20 cellular contexts compared by ENCODE assay signal in genomic region chr7:101088858-101089529, GRCh38. TPM values are rescaled to one million over a fixed set of nuclear protein-coding genes. Genes with fewer than 3 reads are reported as not detected.
DNase-seq lines count a peak whose midpoint lies in the region; ATAC-seq, FAIRE-seq and TF ChIP-seq lines count a peak whose summit lies in the region.
"Had no signal": no experiment of that assay in that cellular context is flagged by ENCODE, and none has a peak within 500 bp of the region (broad histone marks: within the 10 kb centered on the region; RNA-seq: fewer than 3 reads in every experiment).

No MANE protein-coding gene starts in this region.

- no peak overlapping the region for H3K4me2 ChIP-seq in HepG2 (ENCODE audit: low read depth, low read length)

- no peaks in the 10 kb centered on the region for H4K20me1 ChIP-seq in HepG2 (ENCODE audit: insufficient read depth, low read length)

- H3K4me1 Mint-ChIP-seq in activated T-helper 2 cell treated with anti-CD3 and anti-CD28 coated beads, Interferon-gamma antibody, Interleukin-2, Interleukin-4, amounts not matched to agents 10 μg/mL and 5 μg/mL and 100 μg/mL, durations not matched to agents 14 hours and 24 hours and 36 hours (ENCODE audit: low read depth) = peaks cover 23% of the 10 kb centered on the region
- peaks cover 31 to 42% of the 10 kb centered on the region in 2 donors for H3K4me1 Mint-ChIP-seq in effector memory CD8-positive, alpha-beta T cell (ENCODE audit: low read depth in 2 of 2)

- TF ChIP-seq POLR2A in HepG2 (IDR thresholded peaks at IDR 0.05; ENCODE audit: insufficient read depth in 1 of 2, low read depth in 2 of 2, low read length in 2 of 2) (no peak), right lobe of liver (IDR thresholded peaks at IDR 0.05) (no peak)

- no peak overlapping the region for H3K27ac Mint-ChIP-seq in activated T-helper 2 cell treated with anti-CD3 and anti-CD28 coated beads, Interferon-gamma antibody, Interleukin-2, Interleukin-4, amounts not matched to agents 10 μg/mL and 5 μg/mL and 100 μg/mL, durations not matched to agents 14 hours and 24 hours and 36 hours
- peak overlapping the region; percentile 54 to 62 for H3K27ac Mint-ChIP-seq in effector memory CD8-positive, alpha-beta T cell
- H3K27ac Mint-ChIP-seq: HFFc6 had no signal

- H3K4me3 ChIP-seq in HepG2 (replicated peaks in 1 of 3; ENCODE audit: insufficient read depth in 1 of 3, low read depth in 2 of 3, low read length in 3 of 3) (no peak overlapping the region), right lobe of liver (no peak overlapping the region)
- H3K4me3 ChIP-seq: MG63 had no signal

- TF ChIP-seq RAD21 in HepG2 (CRISPR knock-in tag; IDR thresholded peaks at IDR 0.05) = no peak

- H3K4me3 Mint-ChIP-seq in activated T-helper 2 cell treated with anti-CD3 and anti-CD28 coated beads, Interferon-gamma antibody, Interleukin-2, Interleukin-4, amounts not matched to agents 10 μg/mL and 5 μg/mL and 100 μg/mL, durations not matched to agents 14 hours and 24 hours and 36 hours (ENCODE audit: low read depth) = peak overlapping the region; percentile 13
- peak overlapping the region; percentile 19 to 53 for H3K4me3 Mint-ChIP-seq in effector memory CD8-positive, alpha-beta T cell
- H3K4me3 Mint-ChIP-seq: HFFc6 had no signal

- H3K27me3 ChIP-seq in HepG2 (ENCODE audit: control insufficient read depth in 1 of 2, insufficient read depth in 2 of 2, low read length in 2 of 2) = peaks cover 0 to 2% of the 10 kb centered on the region in 2 experiments; a peak in 1 of 5 replicates
- H3K27me3 ChIP-seq in right lobe of liver = no peaks in the 10 kb centered on the region
- H3K27me3 ChIP-seq: MG63 had no signal

- CTCF ChIA-PET in HepG2 (lab: Yijun Ruan, JAX; ENCODE audit: low intra/inter-chr PET ratio, low total read pairs) = no interaction called here

- no peak overlapping the region for H2AFZ ChIP-seq in HepG2 (ENCODE audit: low read length)

- H3K36me3 ChIP-seq in HepG2 (replicated peaks in 1 of 2; ENCODE audit: control insufficient read depth in 1 of 2, insufficient read depth in 2 of 2, low read length in 2 of 2) (peaks cover 7 to 27% of the 10 kb centered on the region in 2 experiments; a peak in 3 of 5 replicates), right lobe of liver (peaks cover 0 to 19% (median 8%) of the 10 kb centered on the region in 4 donors)

- no peak for DNase-seq in HepG2 (ENCODE audit: low spot score)
- no peak for DNase-seq in right lobe of liver
- no peak for DNase-seq in activated T-helper 2 cell treated with anti-CD3 and anti-CD28 coated beads, Interferon-gamma antibody, Interleukin-2, Interleukin-4, amounts not matched to agents 10 μg/mL and 5 μg/mL and 100 μg/mL, durations not matched to agents 14 hours and 24 hours and 36 hours (ENCODE audit: low spot score)
- DNase-seq in effector memory CD8-positive, alpha-beta T cell = no peak
- no peak for DNase-seq in glomerular visceral epithelial cell (ENCODE audit: extremely low spot score)
- no peak for DNase-seq in DMS114 treated with DMSO at 0.1 percent for 48 hours (lab: John Stamatoyannopoulos, UW; ENCODE audit: unreplicated experiment)
- DNase-seq: AML-193; CD4-positive, alpha-beta memory T cell; DND-41; GDM1; HFFc6; KG1; MG63; NCI-H1092 treated with DMSO at 0.1 percent for 48 hours; NCI-H187; NCI-H82; SHP77 had no signal

- peaks cover 43% of the 10 kb centered on the region for H3K36me3 Mint-ChIP-seq in activated T-helper 2 cell treated with anti-CD3 and anti-CD28 coated beads, Interferon-gamma antibody, Interleukin-2, Interleukin-4, amounts not matched to agents 10 μg/mL and 5 μg/mL and 100 μg/mL, durations not matched to agents 14 hours and 24 hours and 36 hours (ENCODE audit: low read depth)
- peaks cover 42% of the 10 kb centered on the region for H3K36me3 Mint-ChIP-seq in effector memory CD8-positive, alpha-beta T cell (ENCODE audit: insufficient read depth)

- TF ChIP-seq EP300 in HepG2 (IDR thresholded peaks at IDR 0.05; ENCODE audit: low read depth in 2 of 2, low read length in 2 of 2) (no peak), HepG2 (CRISPR knock-in tag; IDR thresholded peaks at IDR 0.05; ENCODE audit: borderline replicate concordance) (no peak)

- no peaks in the 10 kb centered on the region for H3K9me3 Mint-ChIP-seq in activated T-helper 2 cell treated with anti-CD3 and anti-CD28 coated beads, Interferon-gamma antibody, Interleukin-2, Interleukin-4, amounts not matched to agents 10 μg/mL and 5 μg/mL and 100 μg/mL, durations not matched to agents 14 hours and 24 hours and 36 hours
- no peaks in the 10 kb centered on the region for H3K9me3 Mint-ChIP-seq in effector memory CD8-positive, alpha-beta T cell
- H3K9me3 Mint-ChIP-seq: CD4-positive, alpha-beta memory T cell; HFFc6 had no signal

- no peak for FAIRE-seq in HepG2 (lab: Jason Lieb, UNC)
- FAIRE-seq: H1 had no signal

- in situ Hi-C loops in HepG2 (cut with HindIII; ENCODE audit: extremely low pct_ligation_motif_present, low pct_unique_long_range_greater_than_20kb) = no loop called here

- H3K79me2 ChIP-seq in HepG2 (ENCODE audit: insufficient read depth, low read length) = peaks cover 12% of the 10 kb centered on the region

- H3K27me3 Mint-ChIP-seq in activated T-helper 2 cell treated with anti-CD3 and anti-CD28 coated beads, Interferon-gamma antibody, Interleukin-2, Interleukin-4, amounts not matched to agents 10 μg/mL and 5 μg/mL and 100 μg/mL, durations not matched to agents 14 hours and 24 hours and 36 hours (ENCODE audit: low read depth) = no peaks in the 10 kb centered on the region
- H3K27me3 Mint-ChIP-seq in effector memory CD8-positive, alpha-beta T cell = no peaks in the 10 kb centered on the region
- H3K27me3 Mint-ChIP-seq: CD4-positive, alpha-beta memory T cell had no signal

- WGBS in HepG2 (ENCODE audit: low lambda C conversion rate) = 99% methylated on average over 25 of the region's 41 CpGs
- WGBS in right lobe of liver (ENCODE audit: insufficient coverage, low coverage, low lambda C conversion rate, missing lambda C conversion rate) = 95% methylated on average over 11 of the region's 41 CpGs

- H3K27ac ChIP-seq in HepG2 (ENCODE audit: extremely low read length, insufficient read depth, low read length) (no peak overlapping the region), right lobe of liver (no peak overlapping the region)

- ATAC-seq in HepG2 (no peak), right lobe of liver (no peak), GM18909 (IDR thresholded peaks at IDR 0.05; ENCODE audit: poor library complexity, unreplicated experiment) (no peak)
- ATAC-seq in effector memory CD8-positive, alpha-beta T cell (replicated peaks) = no peak
- ATAC-seq: Panc1 had no signal

- no TSS peak for BruUV-seq in HepG2 (replicated peaks; lab: Mats Ljungman, UMichigan)

- intact Hi-C loops in HepG2 (cut with micrococcal nuclease; ENCODE audit: unreplicated experiment) (no loop called here), right lobe of liver (cut with DNase I) (no loop called here)
- intact Hi-C loops in activated T-helper 2 cell treated with anti-CD3 and anti-CD28 coated beads, Interferon-gamma antibody, Interleukin-2, Interleukin-4, amounts not matched to agents 10 μg/mL and 5 μg/mL and 100 μg/mL, durations not matched to agents 14 hours and 24 hours and 36 hours (cut with micrococcal nuclease) = no loop called here

- TF ChIP-seq CTCF in HepG2 (CRISPR knock-in tag; IDR thresholded peaks at IDR 0.05) = no peak
- no peak for TF ChIP-seq CTCF in right lobe of liver (IDR thresholded peaks at IDR 0.05)

- H3K9ac ChIP-seq in HepG2 (ENCODE audit: insufficient read depth, low read depth, low read length) = no peak overlapping the region

- no peaks in the 10 kb centered on the region for H3K9me3 ChIP-seq in HepG2 (ENCODE audit: low read length)
- H3K9me3 ChIP-seq in right lobe of liver = no peaks in the 10 kb centered on the region
- H3K9me3 ChIP-seq: MG63 had no signal

- H3K4me1 ChIP-seq in HepG2 (ENCODE audit: insufficient read depth, low read length) (peaks cover 23% of the 10 kb centered on the region), right lobe of liver (peaks cover 0 to 18% (median 7%) of the 10 kb centered on the region in 4 donors)

- POLR2A ChIA-PET in HepG2 (lab: Yijun Ruan, JAX) = interaction anchor here (1.3 kb wide), 1 partner anchor 38 kb away, joined by 3 read pairs; the partner anchor contains the start of gene SERPINE1

RNA-seq across cellular contexts. Expression of gene TRIM56, which starts 3.7 kb away (rescaled TPM):
- total RNA-seq in HepG2 (2016; rRNA removed; fragmentation: Illumina TruSeq; extraction: Trizol) (7.1 and 8.1 TPM in 2 replicates), right lobe of liver (10 to 100 TPM in 5 of 6 experiments, 1 to 10 TPM in 1; 9.2 to 19.7 (median 17.6) TPM)
- 0.51 and 0.88 TPM in 2 replicates for total RNA-seq in HepG2 (2016; cell fraction: cytosol; rRNA removed; fragmentation: Illumina TruSeq; extraction: Trizol; ENCODE audit: low read depth)
- total RNA-seq in HepG2 (2016; cell fraction: insoluble cytoplasmic fraction; rRNA removed; fragmentation: Illumina TruSeq; extraction: Trizol) = 7.1 and 7.5 TPM in 2 replicates
- 2.1 and 2.7 TPM in 2 replicates for total RNA-seq in HepG2 (2016; cell fraction: membrane; rRNA removed; fragmentation: Illumina TruSeq; extraction: Trizol)
- total RNA-seq in HepG2 (2016; cell fraction: nucleus; rRNA removed; fragmentation: Illumina TruSeq; extraction: Trizol) = 5.7 and 8.6 TPM in 2 replicates
- 3.0 and 3.2 TPM in 2 replicates for polyA plus RNA-seq in HepG2 (2011; rRNA removed)
- polyA plus RNA-seq in HepG2 (2011; cell fraction: cytosol; rRNA removed) = 1.3 and 1.8 TPM in 2 replicates
- polyA plus RNA-seq in HepG2 (2011; cell fraction: nucleus; rRNA removed) = 10.1 and 11.0 TPM in 2 replicates
- 9.5 and 9.7 TPM in 2 replicates for polyA plus RNA-seq in HepG2 (2012)
- polyA plus RNA-seq in HepG2 (2016; cell fraction: cytosol; fragmentation: Illumina TruSeq; extraction: Trizol; ENCODE audit: low read depth) = 0.27 and 0.32 TPM in 2 replicates
- polyA plus RNA-seq in HepG2 (2016; cell fraction: insoluble cytoplasmic fraction; fragmentation: Illumina TruSeq; extraction: Trizol; ENCODE audit: low read depth) = 2.6 and 3.8 TPM in 2 replicates
- 0.63 and 0.71 TPM in 2 replicates for polyA plus RNA-seq in HepG2 (2016; cell fraction: membrane; fragmentation: Illumina TruSeq; extraction: Trizol; ENCODE audit: low read depth)
- 10.0 and 15.0 TPM in 2 replicates for polyA plus RNA-seq in HepG2 (2016; cell fraction: nucleus; fragmentation: Illumina TruSeq; extraction: Trizol; ENCODE audit: insufficient read depth, low read depth)
- polyA minus RNA-seq in HepG2 (2011; rRNA and poly(A)+ RNA removed; ENCODE audit: low replicate concordance) = 14.7 and 16.6 TPM in 2 replicates
- polyA minus RNA-seq in HepG2 (2011; cell fraction: cytosol; rRNA and poly(A)+ RNA removed) = 3.3 and 5.4 TPM in 2 replicates
- polyA minus RNA-seq in HepG2 (2011; cell fraction: nucleus; rRNA and poly(A)+ RNA removed) = 8.6 and 9.3 TPM in 2 replicates
- total RNA-seq in activated T-helper 2 cell treated with anti-CD3 and anti-CD28 coated beads, Interferon-gamma antibody, Interleukin-2, Interleukin-4, amounts not matched to agents 10 μg/mL and 5 μg/mL and 100 μg/mL, durations not matched to agents 14 hours and 24 hours and 36 hours = 42.6 and 43.8 TPM in 2 replicates

RNA-seq across cellular contexts. Expression of gene SERPINE1, which starts 37.9 kb away (rescaled TPM):
- total RNA-seq in HepG2 (2016; rRNA removed; fragmentation: Illumina TruSeq; extraction: Trizol) (9.2 and 21.2 TPM in 2 replicates), right lobe of liver (100 to 1,000 TPM in 3 of 6 experiments, 10 to 100 TPM in 2, 1 to 10 TPM in 1; 5.4 to 497 (median 98.6) TPM)
- total RNA-seq in HepG2 (2016; cell fraction: cytosol; rRNA removed; fragmentation: Illumina TruSeq; extraction: Trizol; ENCODE audit: low read depth) = 3.3 and 3.6 TPM in 2 replicates
- 8.0 and 21.0 TPM in 2 replicates for total RNA-seq in HepG2 (2016; cell fraction: insoluble cytoplasmic fraction; rRNA removed; fragmentation: Illumina TruSeq; extraction: Trizol)
- 8.0 and 9.1 TPM in 2 replicates for total RNA-seq in HepG2 (2016; cell fraction: membrane; rRNA removed; fragmentation: Illumina TruSeq; extraction: Trizol)
- 18.0 and 20.9 TPM in 2 replicates for total RNA-seq in HepG2 (2016; cell fraction: nucleus; rRNA removed; fragmentation: Illumina TruSeq; extraction: Trizol)
- 1,576 and 2,365 TPM in 2 replicates for polyA plus RNA-seq in HepG2 (2011; rRNA removed)
- 1,491 and 1,809 TPM in 2 replicates for polyA plus RNA-seq in HepG2 (2011; cell fraction: cytosol; rRNA removed)
- 562 and 817 TPM in 2 replicates for polyA plus RNA-seq in HepG2 (2011; cell fraction: nucleus; rRNA removed)
- 545 and 706 TPM in 2 replicates for polyA plus RNA-seq in HepG2 (2012)
- 3.7 and 4.4 TPM in 2 replicates for polyA plus RNA-seq in HepG2 (2016; cell fraction: cytosol; fragmentation: Illumina TruSeq; extraction: Trizol; ENCODE audit: low read depth)
- 9.1 and 11.4 TPM in 2 replicates for polyA plus RNA-seq in HepG2 (2016; cell fraction: insoluble cytoplasmic fraction; fragmentation: Illumina TruSeq; extraction: Trizol; ENCODE audit: low read depth)
- polyA plus RNA-seq in HepG2 (2016; cell fraction: membrane; fragmentation: Illumina TruSeq; extraction: Trizol; ENCODE audit: low read depth) = 6.1 and 6.8 TPM in 2 replicates
- 38.3 and 38.7 TPM in 2 replicates for polyA plus RNA-seq in HepG2 (2016; cell fraction: nucleus; fragmentation: Illumina TruSeq; extraction: Trizol; ENCODE audit: insufficient read depth, low read depth)
- polyA minus RNA-seq in HepG2 (2011; rRNA and poly(A)+ RNA removed; ENCODE audit: low replicate concordance) = 6.3 and 1,949 TPM in 2 replicates
- 904 and 1,305 TPM in 2 replicates for polyA minus RNA-seq in HepG2 (2011; cell fraction: cytosol; rRNA and poly(A)+ RNA removed)
- polyA minus RNA-seq in HepG2 (2011; cell fraction: nucleus; rRNA and poly(A)+ RNA removed) = 242 and 430 TPM in 2 replicates
- 0.23 TPM in 2 replicates for total RNA-seq in activated T-helper 2 cell treated with anti-CD3 and anti-CD28 coated beads, Interferon-gamma antibody, Interleukin-2, Interleukin-4, amounts not matched to agents 10 μg/mL and 5 μg/mL and 100 μg/mL, durations not matched to agents 14 hours and 24 hours and 36 hours
- polyA plus RNA-seq: CD4-positive, alpha-beta memory T cell had no signal
